14 cellular contexts compared by ENCODE assay signal in genomic region chr13:68806125-68806524, GRCh38.
A peak's percentile ranks its signal among the peaks of the same experiment; 100 is the strongest.
DNase-seq lines count a peak whose midpoint lies in the region; ATAC-seq and TF ChIP-seq lines count a peak whose summit lies in the region.
"Had no signal": no experiment of that assay in that cellular context is flagged by ENCODE, and none has a peak within 500 bp of the region (broad histone marks: within the 10 kb centered on the region; RNA-seq: fewer than 3 reads in every experiment).

No MANE protein-coding gene starts in this region.

- H3K4me3 ChIP-seq in Peyer's patch, result no peak overlapping the region

- H3K36me3 ChIP-seq in Peyer's patch, result no peaks in the 10 kb centered on the region
- H3K36me3 ChIP-seq: BE2C had no signal

- no peaks in the 10 kb centered on the region for H3K27me3 ChIP-seq in Peyer's patch
- H3K27me3 ChIP-seq: BE2C had no signal

- in situ Hi-C loops in GM13977 (cut with MboI; ENCODE audit: low pct_unique_long_range_greater_than_20kb, low sequenced_read_pairs, unreplicated experiment), result no loop called here

- TF ChIP-seq POLR2A in Peyer's patch (IDR thresholded peaks at IDR 0.05), result no peak

- no peak for TF ChIP-seq CTCF in Peyer's patch (IDR thresholded peaks at IDR 0.05)
- TF ChIP-seq CTCF in GM13977 (IDR thresholded peaks at IDR 0.05; ENCODE audit: extremely low read depth, insufficient read depth, missing control alignments), result no peak

- H3K27ac ChIP-seq in Peyer's patch, result no peak overlapping the region

- ATAC-seq in GM21360 (IDR thresholded peaks at IDR 0.05; ENCODE audit: unreplicated experiment) (peak; percentile 95), HG02798 (IDR thresholded peaks at IDR 0.05; ENCODE audit: poor library complexity, unreplicated experiment) (peak; percentile 53), HG03565 (IDR thresholded peaks at IDR 0.05; ENCODE audit: unreplicated experiment) (peak; percentile 41), GM21737 (IDR thresholded peaks at IDR 0.05; ENCODE audit: unreplicated experiment) (no peak)
- ATAC-seq: PC-3 had no signal

- no peaks in the 10 kb centered on the region for H3K9me3 ChIP-seq in Peyer's patch
- H3K9me3 ChIP-seq: BE2C had no signal

- no peak for DNase-seq in Peyer's patch
- DNase-seq in T1000 (lab: John Stamatoyannopoulos, UW), result no peak
- no peak for DNase-seq in GM13977 (ENCODE audit: low spot score)
- DNase-seq: BE2C; Calu3; CD4-positive, alpha-beta T cell; H9; NCI-H187 treated with DMSO at 0.1 percent for 48 hours; NCI-H69; PC-3 had no signal

- H3K4me1 ChIP-seq in Peyer's patch, result no peaks in the 10 kb centered on the region
- H3K4me1 ChIP-seq: BE2C had no signal
